23 cellular contexts compared by ENCODE assay signal in the genomic region with DNA sequence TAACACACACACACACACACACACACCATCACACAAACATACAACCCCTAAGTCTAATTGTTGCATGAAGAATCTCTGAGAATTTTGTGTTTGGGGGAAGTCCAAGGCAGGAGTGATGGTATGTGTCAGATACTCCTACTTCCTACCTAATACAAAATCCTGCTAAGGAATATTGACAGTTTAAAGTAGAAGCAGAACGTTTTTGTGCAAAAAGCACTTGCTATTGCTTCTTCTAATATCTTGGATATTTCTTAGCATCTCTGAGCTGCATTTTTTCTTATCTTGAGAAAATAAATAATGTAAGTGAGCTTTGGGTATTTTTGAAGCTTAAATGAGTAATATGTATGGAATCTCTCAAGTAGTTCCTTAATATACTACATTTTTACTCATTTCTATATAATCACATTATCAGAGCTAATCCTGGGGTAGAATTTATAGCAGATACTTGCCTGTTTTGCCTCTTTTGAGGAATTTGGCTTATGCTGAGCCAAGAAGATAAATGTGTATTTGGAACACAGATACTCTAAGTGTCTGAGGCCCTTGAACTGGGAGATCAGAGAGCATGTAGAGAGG.
DNase-seq lines count a peak whose midpoint lies in the region; ATAC-seq and TF ChIP-seq lines count a peak whose summit lies in the region.
"Had no signal": no experiment of that assay in that cellular context is flagged by ENCODE, and none has a peak within 500 bp of the region (broad histone marks: within the 10 kb centered on the region; RNA-seq: fewer than 3 reads in every experiment).

No MANE protein-coding gene starts in this region.

- H3K27me3 Mint-ChIP-seq in HFFc6 (ENCODE audit: insufficient read depth) = no peaks in the 10 kb centered on the region
- H3K27me3 Mint-ChIP-seq: activated CD8-positive, alpha-beta T cell treated with anti-CD3 and anti-CD28 coated beads for 36 hours had no signal

- peak overlapping the region; percentile 84 for H3K27ac ChIP-seq in smooth muscle cell (ENCODE audit: low read depth)
- H3K27ac ChIP-seq: right lobe of liver, tibial nerve, VCaP had no signal

- no peak for ATAC-seq in GM21619 (IDR thresholded peaks at IDR 0.05; ENCODE audit: unreplicated experiment)
- ATAC-seq: activated CD8-positive, alpha-beta T cell treated with anti-CD3 and anti-CD28 coated beads for 36 hours; activated naive CD4-positive, alpha-beta T cell treated with anti-CD3 and anti-CD28 coated beads, Interleukin-2, amount 50 U/mL, for 72 hours; esophagus mucosa; left ventricle myocardium superior; right lobe of liver had no signal

- H3K9me3 ChIP-seq in smooth muscle cell (replicated peaks; ENCODE audit: low read depth) = no peaks in the 10 kb centered on the region
- H3K9me3 ChIP-seq: BE2C, Caco-2, right lobe of liver, tibial nerve had no signal

- no peaks in the 10 kb centered on the region for H3K9me3 Mint-ChIP-seq in HFFc6

- peak overlapping the region; percentile 84 for H3K27ac Mint-ChIP-seq in HFFc6
- H3K27ac Mint-ChIP-seq: activated CD8-positive, alpha-beta T cell treated with anti-CD3 and anti-CD28 coated beads for 36 hours; activated naive CD4-positive, alpha-beta T cell treated with anti-CD3 and anti-CD28 coated beads, Interleukin-2, amount 50 U/mL, for 72 hours; brain; T-helper 1 cell treated with Interleukin-12 subunit alpha and Interleukin-12 subunit beta and Interleukin-4 antibody, amounts not matched to agents 30 μg/mL and 1 μg/mL, for 36 hours had no signal

- peaks cover 15% of the 10 kb centered on the region for H3K36me3 Mint-ChIP-seq in HFFc6 (ENCODE audit: low read depth)
- H3K36me3 Mint-ChIP-seq: activated naive CD4-positive, alpha-beta T cell treated with anti-CD3 and anti-CD28 coated beads, Interleukin-2, amount 50 U/mL, for 72 hours; brain had no signal

- H3K4me1 Mint-ChIP-seq in HFFc6 (ENCODE audit: low read depth) = peaks cover 50% of the 10 kb centered on the region
- H3K4me1 Mint-ChIP-seq: brain had no signal

- H3K4me1 ChIP-seq in smooth muscle cell (ENCODE audit: low read depth) = peaks cover 6% of the 10 kb centered on the region
- H3K4me1 ChIP-seq: right lobe of liver, tibial nerve had no signal

- peak overlapping the region; percentile 56 for H3K4me3 Mint-ChIP-seq in HFFc6
- H3K4me3 Mint-ChIP-seq: activated CD8-positive, alpha-beta T cell treated with anti-CD3 and anti-CD28 coated beads for 36 hours; brain; T-helper 1 cell treated with Interleukin-12 subunit alpha and Interleukin-12 subunit beta and Interleukin-4 antibody, amounts not matched to agents 30 μg/mL and 1 μg/mL, for 36 hours had no signal

- TF ChIP-seq CTCF in HFFc6 (IDR thresholded peaks at IDR 0.05) (no peak), fibroblast of villous mesenchyme (IDR thresholded peaks at IDR 0.05; ENCODE audit: insufficient read depth, low read depth, low read length) (no peak), smooth muscle cell (IDR thresholded peaks at IDR 0.05; ENCODE audit: borderline replicate concordance, insufficient read depth, poor library complexity, severe bottlenecking) (no peak)

- H3K79me2 ChIP-seq in smooth muscle cell (ENCODE audit: low read depth) = no peaks in the 10 kb centered on the region

- H2AFZ ChIP-seq in smooth muscle cell (ENCODE audit: low read depth) = no peak overlapping the region

- DNase-seq in HFFc6 = peak; percentile 13
- DNase-seq in astrocyte of the hippocampus (ENCODE audit: low read depth, low spot score) = peak; percentile 12
- peak; percentile 69 for DNase-seq in fibroblast of villous mesenchyme (ENCODE audit: low read depth)
- DNase-seq in smooth muscle cell (lab: John Stamatoyannopoulos, UW; ENCODE audit: unreplicated experiment) = no peak
- no peak for DNase-seq in HuH-7.5 (ENCODE audit: low spot score)
- no peak for DNase-seq in NCI-H1417 treated with DMSO at 0.1 percent for 48 hours (lab: John Stamatoyannopoulos, UW)
- DNase-seq: activated CD8-positive, alpha-beta T cell treated with anti-CD3 and anti-CD28 coated beads for 36 hours; BE2C; Caco-2; Karpas-422; left ventricle myocardium superior; NCI-H1092 treated with DMSO at 0.1 percent for 48 hours; NCI-H69; right lobe of liver; SHP77; stimulated activated naive CD4-positive, alpha-beta T cell treated with Interleukin-2 at 50 U/mL for 16 hours had no signal

- H4K20me1 ChIP-seq in smooth muscle cell (ENCODE audit: low read depth) = no peaks in the 10 kb centered on the region

- H3K9ac ChIP-seq in smooth muscle cell (ENCODE audit: low read depth) = no peak overlapping the region

- H3F3A ChIP-seq in smooth muscle cell (ENCODE audit: low read depth) = peaks cover 21% of the 10 kb centered on the region

- H3K4me2 ChIP-seq in smooth muscle cell = peak overlapping the region; percentile 47

- WGBS in smooth muscle cell (ENCODE audit: low lambda C conversion rate) = 6% methylated on average over 1 of the region's 1 CpG

- H3K4me3 ChIP-seq in fibroblast of villous mesenchyme (ENCODE audit: low read depth, low read length) = no peak overlapping the region
- no peak overlapping the region for H3K4me3 ChIP-seq in smooth muscle cell
- H3K4me3 ChIP-seq: right lobe of liver, tibial nerve had no signal

- H3K27me3 ChIP-seq in smooth muscle cell (ENCODE audit: low read depth) = no peaks in the 10 kb centered on the region
- H3K27me3 ChIP-seq: BE2C, right lobe of liver, tibial nerve had no signal

- H3K36me3 ChIP-seq in smooth muscle cell (ENCODE audit: low read depth) = no peaks in the 10 kb centered on the region
- H3K36me3 ChIP-seq: BE2C, right lobe of liver, tibial nerve had no signal

Comparison
In these comparisons a context has a peak if more than half of its experiments do, and no peak if none do; other contexts are left out.
1. DNase-seq: peak in HFFc6 (single experiment), astrocyte of the hippocampus (single experiment) and fibroblast of villous mesenchyme (single experiment); none in smooth muscle cell (single experiment), HuH-7.5 (single experiment) and NCI-H1417 treated with DMSO at 0.1 percent for 48 hours (single experiment).